1 cellular context compared by ENCODE assay signal in the genomic region with DNA sequence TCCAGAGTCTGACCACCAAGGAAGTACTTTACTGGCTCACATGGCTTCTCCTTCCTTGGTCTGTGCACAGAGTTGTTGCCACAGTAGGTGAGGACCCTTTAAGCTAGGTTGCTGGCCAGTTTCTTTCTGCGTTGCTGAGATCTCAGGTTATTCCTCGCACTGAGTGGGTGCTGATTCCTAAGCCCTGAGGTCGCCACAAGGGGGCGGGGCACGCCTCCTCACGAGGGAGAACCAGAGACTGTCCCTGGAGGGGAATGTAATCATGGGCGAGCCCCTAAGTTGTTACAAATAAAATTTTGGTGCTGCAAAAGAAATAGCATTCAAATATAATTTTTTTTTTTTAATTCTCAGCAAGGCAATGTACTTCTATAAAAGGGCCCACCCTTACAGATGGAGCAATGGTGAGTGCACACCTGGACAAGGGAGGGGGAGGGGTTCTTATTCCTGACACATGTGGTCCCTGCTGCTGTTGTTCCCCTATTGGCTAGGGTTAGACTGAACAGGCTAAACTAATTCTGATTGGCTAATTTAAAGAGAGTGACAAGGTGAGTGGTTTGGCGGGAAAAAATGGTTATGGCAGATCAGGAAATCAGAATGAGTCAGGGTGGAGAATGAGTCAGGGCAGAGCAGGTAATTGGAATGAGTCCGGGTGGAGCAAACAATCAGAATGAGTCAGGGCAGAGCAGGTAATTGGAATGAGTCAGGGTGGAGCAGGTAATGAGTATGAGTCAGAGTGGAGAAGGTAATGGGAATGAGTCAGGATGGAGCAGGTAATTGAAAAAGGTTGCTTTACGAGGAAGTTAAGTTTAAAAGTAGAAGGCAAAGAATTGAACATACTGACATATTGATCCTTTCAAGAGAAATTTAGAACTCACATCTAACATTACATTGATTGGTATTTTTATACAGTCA.
TF ChIP-seq lines count a peak whose summit lies in the region.

No MANE protein-coding gene starts in this region.

TF ChIP-seq in HEK293, 187 proteins besides CTCF, POLR2A, EP300 and RAD21 (continued from another document and continues in another):
- TF ChIP-seq, protein P1, sequence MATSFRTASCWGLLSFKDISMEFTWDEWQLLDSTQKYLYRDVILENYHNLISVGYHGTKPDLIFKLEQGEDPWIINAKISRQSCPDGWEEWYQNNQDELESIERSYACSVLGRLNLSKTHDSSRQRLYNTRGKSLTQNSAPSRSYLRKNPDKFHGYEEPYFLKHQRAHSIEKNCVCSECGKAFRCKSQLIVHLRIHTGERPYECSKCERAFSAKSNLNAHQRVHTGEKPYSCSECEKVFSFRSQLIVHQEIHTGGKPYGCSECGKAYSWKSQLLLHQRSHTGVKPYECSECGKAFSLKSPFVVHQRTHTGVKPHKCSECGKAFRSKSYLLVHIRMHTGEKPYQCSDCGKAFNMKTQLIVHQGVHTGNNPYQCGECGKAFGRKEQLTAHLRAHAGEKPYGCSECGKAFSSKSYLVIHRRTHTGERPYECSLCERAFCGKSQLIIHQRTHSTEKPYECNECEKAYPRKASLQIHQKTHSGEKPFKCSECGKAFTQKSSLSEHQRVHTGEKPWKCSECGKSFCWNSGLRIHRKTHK (tag by site-specific recombination; IDR thresholded peaks at IDR 0.05): peak; percentile 50; the same call in 1 of the 2 replicates
- TF ChIP-seq ZNF555 (tag by site-specific recombination; conservative IDR thresholded peaks at IDR 0.05): peak; percentile 19
- peak; percentile 76; the same call in 1 of the 2 replicates for TF ChIP-seq PRDM1 (tag by site-specific recombination; IDR thresholded peaks at IDR 0.05)
- TF ChIP-seq ZNF354C (tag by site-specific recombination; IDR thresholded peaks at IDR 0.05; ENCODE audit: borderline replicate concordance, low read depth): 0 out of 2 replicates have a peak, but pooled peaks have one; percentile 8
- TF ChIP-seq YY1 (tag by site-specific recombination; IDR thresholded peaks at IDR 0.05): no peak
- TF ChIP-seq ZNF626 (tag by site-specific recombination; IDR thresholded peaks at IDR 0.05): no peak
- peak; percentile 83; the same call in 1 of the 2 replicates for TF ChIP-seq ZNF658 (tag by site-specific recombination; IDR thresholded peaks at IDR 0.05)
- no peak for TF ChIP-seq ZSCAN16 (tag by site-specific recombination; IDR thresholded peaks at IDR 0.05)
- no peak for TF ChIP-seq ZNF514 (tag by site-specific recombination; IDR thresholded peaks at IDR 0.05)
- TF ChIP-seq ZNF548 (tag by site-specific recombination; IDR thresholded peaks at IDR 0.05): no peak
- TF ChIP-seq, protein P2, sequence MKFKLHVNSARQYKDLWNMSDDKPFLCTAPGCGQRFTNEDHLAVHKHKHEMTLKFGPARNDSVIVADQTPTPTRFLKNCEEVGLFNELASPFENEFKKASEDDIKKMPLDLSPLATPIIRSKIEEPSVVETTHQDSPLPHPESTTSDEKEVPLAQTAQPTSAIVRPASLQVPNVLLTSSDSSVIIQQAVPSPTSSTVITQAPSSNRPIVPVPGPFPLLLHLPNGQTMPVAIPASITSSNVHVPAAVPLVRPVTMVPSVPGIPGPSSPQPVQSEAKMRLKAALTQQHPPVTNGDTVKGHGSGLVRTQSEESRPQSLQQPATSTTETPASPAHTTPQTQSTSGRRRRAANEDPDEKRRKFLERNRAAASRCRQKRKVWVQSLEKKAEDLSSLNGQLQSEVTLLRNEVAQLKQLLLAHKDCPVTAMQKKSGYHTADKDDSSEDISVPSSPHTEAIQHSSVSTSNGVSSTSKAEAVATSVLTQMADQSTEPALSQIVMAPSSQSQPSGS (tag by site-specific recombination; IDR thresholded peaks at IDR 0.05; ENCODE audit: low read depth): no peak
- TF ChIP-seq ZNF501 (tag by site-specific recombination; IDR thresholded peaks at IDR 0.05): no peak
- TF ChIP-seq ZNF629 (tag by site-specific recombination; IDR thresholded peaks at IDR 0.05): 0 out of 2 replicates have a peak, but pooled peaks have one; percentile 20
- TF ChIP-seq ZNF223 (tag by site-specific recombination; IDR thresholded peaks at IDR 0.05): peak; percentile 41; the same call in 1 of the 2 replicates
- TF ChIP-seq SP3 (tag by site-specific recombination; IDR thresholded peaks at IDR 0.05): peak; percentile 63
- TF ChIP-seq, protein P3, sequence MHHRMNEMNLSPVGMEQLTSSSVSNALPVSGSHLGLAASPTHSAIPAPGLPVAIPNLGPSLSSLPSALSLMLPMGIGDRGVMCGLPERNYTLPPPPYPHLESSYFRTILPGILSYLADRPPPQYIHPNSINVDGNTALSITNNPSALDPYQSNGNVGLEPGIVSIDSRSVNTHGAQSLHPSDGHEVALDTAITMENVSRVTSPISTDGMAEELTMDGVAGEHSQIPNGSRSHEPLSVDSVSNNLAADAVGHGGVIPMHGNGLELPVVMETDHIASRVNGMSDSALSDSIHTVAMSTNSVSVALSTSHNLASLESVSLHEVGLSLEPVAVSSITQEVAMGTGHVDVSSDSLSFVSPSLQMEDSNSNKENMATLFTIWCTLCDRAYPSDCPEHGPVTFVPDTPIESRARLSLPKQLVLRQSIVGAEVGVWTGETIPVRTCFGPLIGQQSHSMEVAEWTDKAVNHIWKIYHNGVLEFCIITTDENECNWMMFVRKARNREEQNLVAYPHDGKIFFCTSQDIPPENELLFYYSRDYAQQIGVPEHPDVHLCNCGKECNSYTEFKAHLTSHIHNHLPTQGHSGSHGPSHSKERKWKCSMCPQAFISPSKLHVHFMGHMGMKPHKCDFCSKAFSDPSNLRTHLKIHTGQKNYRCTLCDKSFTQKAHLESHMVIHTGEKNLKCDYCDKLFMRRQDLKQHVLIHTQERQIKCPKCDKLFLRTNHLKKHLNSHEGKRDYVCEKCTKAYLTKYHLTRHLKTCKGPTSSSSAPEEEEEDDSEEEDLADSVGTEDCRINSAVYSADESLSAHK (tag by site-specific recombination; IDR thresholded peaks at IDR 0.05): no peak
- TF ChIP-seq KLF10 (tag by site-specific recombination; IDR thresholded peaks at IDR 0.05): no peak
- TF ChIP-seq ZNF473 (tag by site-specific recombination; IDR thresholded peaks at IDR 0.05): 0 out of 2 replicates have a peak, but pooled peaks have one; percentile 79
- no peak for TF ChIP-seq ZNF664 (tag by site-specific recombination; IDR thresholded peaks at IDR 0.05)
- TF ChIP-seq, protein P4, sequence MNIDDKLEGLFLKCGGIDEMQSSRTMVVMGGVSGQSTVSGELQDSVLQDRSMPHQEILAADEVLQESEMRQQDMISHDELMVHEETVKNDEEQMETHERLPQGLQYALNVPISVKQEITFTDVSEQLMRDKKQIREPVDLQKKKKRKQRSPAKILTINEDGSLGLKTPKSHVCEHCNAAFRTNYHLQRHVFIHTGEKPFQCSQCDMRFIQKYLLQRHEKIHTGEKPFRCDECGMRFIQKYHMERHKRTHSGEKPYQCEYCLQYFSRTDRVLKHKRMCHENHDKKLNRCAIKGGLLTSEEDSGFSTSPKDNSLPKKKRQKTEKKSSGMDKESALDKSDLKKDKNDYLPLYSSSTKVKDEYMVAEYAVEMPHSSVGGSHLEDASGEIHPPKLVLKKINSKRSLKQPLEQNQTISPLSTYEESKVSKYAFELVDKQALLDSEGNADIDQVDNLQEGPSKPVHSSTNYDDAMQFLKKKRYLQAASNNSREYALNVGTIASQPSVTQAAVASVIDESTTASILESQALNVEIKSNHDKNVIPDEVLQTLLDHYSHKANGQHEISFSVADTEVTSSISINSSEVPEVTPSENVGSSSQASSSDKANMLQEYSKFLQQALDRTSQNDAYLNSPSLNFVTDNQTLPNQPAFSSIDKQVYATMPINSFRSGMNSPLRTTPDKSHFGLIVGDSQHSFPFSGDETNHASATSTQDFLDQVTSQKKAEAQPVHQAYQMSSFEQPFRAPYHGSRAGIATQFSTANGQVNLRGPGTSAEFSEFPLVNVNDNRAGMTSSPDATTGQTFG (tag by site-specific recombination; IDR thresholded peaks at IDR 0.05; ENCODE audit: borderline replicate concordance): peak; percentile 80; the same call in 1 of the 2 replicates
- TF ChIP-seq ZNF112 (tag by site-specific recombination; IDR thresholded peaks at IDR 0.05): 0 out of 2 replicates have a peak, but pooled peaks have one; percentile 17
- 0 out of 2 replicates have a peak, but pooled peaks have one; percentile 43 for TF ChIP-seq ZNF544 (tag by site-specific recombination; IDR thresholded peaks at IDR 0.05)
- TF ChIP-seq, protein P5, sequence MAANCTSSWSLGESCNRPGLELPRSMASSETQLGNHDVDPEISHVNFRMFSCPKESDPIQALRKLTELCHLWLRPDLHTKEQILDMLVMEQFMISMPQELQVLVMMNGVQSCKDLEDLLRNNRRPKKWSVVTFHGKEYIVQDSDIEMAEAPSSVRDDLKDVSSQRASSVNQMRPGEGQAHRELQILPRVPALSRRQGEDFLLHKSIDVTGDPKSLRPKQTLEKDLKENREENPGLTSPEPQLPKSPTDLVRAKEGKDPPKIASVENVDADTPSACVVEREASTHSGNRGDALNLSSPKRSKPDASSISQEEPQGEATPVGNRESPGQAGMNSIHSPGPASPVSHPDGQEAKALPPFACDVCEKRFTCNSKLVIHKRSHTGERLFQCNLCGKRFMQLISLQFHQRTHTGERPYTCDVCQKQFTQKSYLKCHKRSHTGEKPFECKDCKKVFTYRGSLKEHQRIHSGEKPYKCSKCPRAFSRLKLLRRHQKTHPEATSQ (tag by site-specific recombination; IDR thresholded peaks at IDR 0.05): peak; percentile 64; the same call in 1 of the 2 replicates
- TF ChIP-seq ZNF549 (tag by site-specific recombination; IDR thresholded peaks at IDR 0.05): no peak
- TF ChIP-seq ZBTB21 (tag by site-specific recombination; IDR thresholded peaks at IDR 0.05): 0 out of 2 replicates have a peak, but pooled peaks have one; percentile 30
- no peak for TF ChIP-seq ZNF311 (tag by site-specific recombination; IDR thresholded peaks at IDR 0.05; ENCODE audit: borderline replicate concordance)
- TF ChIP-seq, protein P6, sequence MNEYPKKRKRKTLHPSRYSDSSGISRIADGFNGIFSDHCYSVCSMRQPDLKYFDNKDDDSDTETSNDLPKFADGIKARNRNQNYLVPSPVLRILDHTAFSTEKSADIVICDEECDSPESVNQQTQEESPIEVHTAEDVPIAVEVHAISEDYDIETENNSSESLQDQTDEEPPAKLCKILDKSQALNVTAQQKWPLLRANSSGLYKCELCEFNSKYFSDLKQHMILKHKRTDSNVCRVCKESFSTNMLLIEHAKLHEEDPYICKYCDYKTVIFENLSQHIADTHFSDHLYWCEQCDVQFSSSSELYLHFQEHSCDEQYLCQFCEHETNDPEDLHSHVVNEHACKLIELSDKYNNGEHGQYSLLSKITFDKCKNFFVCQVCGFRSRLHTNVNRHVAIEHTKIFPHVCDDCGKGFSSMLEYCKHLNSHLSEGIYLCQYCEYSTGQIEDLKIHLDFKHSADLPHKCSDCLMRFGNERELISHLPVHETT (tag by site-specific recombination; IDR thresholded peaks at IDR 0.05): peak; percentile 62; the same call in 1 of the 2 replicates
- TF ChIP-seq, protein P7, sequence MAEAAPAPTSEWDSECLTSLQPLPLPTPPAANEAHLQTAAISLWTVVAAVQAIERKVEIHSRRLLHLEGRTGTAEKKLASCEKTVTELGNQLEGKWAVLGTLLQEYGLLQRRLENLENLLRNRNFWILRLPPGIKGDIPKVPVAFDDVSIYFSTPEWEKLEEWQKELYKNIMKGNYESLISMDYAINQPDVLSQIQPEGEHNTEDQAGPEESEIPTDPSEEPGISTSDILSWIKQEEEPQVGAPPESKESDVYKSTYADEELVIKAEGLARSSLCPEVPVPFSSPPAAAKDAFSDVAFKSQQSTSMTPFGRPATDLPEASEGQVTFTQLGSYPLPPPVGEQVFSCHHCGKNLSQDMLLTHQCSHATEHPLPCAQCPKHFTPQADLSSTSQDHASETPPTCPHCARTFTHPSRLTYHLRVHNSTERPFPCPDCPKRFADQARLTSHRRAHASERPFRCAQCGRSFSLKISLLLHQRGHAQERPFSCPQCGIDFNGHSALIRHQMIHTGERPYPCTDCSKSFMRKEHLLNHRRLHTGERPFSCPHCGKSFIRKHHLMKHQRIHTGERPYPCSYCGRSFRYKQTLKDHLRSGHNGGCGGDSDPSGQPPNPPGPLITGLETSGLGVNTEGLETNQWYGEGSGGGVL (tag by site-specific recombination; IDR thresholded peaks at IDR 0.05): peak; percentile 52; the same call in 1 of the 2 replicates
- no peak for TF ChIP-seq ZNF701 (tag by site-specific recombination; IDR thresholded peaks at IDR 0.05)
- TF ChIP-seq ZNF24 (tag by site-specific recombination; IDR thresholded peaks at IDR 0.05): no peak
- TF ChIP-seq, protein P8, sequence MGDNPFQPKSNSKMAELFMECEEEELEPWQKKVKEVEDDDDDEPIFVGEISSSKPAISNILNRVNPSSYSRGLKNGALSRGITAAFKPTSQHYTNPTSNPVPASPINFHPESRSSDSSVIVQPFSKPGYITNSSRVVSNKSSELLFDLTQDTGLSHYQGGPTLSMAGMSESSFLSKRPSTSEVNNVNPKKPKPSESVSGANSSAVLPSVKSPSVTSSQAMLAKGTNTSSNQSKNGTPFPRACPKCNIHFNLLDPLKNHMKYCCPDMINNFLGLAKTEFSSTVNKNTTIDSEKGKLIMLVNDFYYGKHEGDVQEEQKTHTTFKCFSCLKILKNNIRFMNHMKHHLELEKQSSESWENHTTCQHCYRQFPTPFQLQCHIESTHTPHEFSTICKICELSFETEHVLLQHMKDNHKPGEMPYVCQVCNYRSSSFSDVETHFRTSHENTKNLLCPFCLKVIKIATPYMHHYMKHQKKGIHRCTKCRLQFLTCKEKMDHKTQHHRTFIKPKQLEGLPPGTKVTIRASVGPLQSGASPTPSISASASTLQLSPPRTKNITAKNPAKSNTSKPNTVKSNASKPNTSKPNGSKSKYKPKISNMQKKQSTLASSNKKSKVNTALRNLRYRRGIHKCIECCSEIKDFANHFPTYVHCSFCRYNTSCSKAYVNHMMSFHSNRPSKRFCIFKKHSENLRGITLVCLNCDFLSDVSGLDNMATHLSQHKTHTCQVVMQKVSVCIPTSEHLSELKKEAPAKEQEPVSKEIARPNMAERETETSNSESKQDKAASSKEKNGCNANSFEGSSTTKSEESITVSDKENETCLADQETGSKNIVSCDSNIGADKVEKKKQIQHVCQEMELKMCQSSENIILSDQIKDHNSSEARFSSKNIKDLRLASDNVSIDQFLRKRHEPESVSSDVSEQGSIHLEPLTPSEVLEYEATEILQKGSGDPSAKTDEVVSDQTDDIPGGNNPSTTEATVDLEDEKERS (tag by site-specific recombination; IDR thresholded peaks at IDR 0.05): 0 out of 2 replicates have a peak, but pooled peaks have one; percentile 30
- TF ChIP-seq, protein P9, sequence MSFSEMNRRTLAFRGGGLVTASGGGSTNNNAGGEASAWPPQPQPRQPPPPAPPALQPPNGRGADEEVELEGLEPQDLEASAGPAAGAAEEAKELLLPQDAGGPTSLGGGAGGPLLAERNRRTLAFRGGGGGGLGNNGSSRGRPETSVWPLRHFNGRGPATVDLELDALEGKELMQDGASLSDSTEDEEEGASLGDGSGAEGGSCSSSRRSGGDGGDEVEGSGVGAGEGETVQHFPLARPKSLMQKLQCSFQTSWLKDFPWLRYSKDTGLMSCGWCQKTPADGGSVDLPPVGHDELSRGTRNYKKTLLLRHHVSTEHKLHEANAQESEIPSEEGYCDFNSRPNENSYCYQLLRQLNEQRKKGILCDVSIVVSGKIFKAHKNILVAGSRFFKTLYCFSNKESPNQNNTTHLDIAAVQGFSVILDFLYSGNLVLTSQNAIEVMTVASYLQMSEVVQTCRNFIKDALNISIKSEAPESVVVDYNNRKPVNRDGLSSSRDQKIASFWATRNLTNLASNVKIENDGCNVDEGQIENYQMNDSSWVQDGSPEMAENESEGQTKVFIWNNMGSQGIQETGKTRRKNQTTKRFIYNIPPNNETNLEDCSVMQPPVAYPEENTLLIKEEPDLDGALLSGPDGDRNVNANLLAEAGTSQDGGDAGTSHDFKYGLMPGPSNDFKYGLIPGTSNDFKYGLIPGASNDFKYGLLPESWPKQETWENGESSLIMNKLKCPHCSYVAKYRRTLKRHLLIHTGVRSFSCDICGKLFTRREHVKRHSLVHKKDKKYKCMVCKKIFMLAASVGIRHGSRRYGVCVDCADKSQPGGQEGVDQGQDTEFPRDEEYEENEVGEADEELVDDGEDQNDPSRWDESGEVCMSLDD (tag by site-specific recombination; IDR thresholded peaks at IDR 0.05): no peak
- TF ChIP-seq HOXC10 (CRISPR knock-in tag; IDR thresholded peaks at IDR 0.05): no peak
- no peak for TF ChIP-seq ZFP37 (tag by site-specific recombination; IDR thresholded peaks at IDR 0.05)
- TF ChIP-seq ZNF837 (tag by site-specific recombination; IDR thresholded peaks at IDR 0.05): no peak
